1 cellular context compared by ENCODE assay signal in the genomic region with DNA sequence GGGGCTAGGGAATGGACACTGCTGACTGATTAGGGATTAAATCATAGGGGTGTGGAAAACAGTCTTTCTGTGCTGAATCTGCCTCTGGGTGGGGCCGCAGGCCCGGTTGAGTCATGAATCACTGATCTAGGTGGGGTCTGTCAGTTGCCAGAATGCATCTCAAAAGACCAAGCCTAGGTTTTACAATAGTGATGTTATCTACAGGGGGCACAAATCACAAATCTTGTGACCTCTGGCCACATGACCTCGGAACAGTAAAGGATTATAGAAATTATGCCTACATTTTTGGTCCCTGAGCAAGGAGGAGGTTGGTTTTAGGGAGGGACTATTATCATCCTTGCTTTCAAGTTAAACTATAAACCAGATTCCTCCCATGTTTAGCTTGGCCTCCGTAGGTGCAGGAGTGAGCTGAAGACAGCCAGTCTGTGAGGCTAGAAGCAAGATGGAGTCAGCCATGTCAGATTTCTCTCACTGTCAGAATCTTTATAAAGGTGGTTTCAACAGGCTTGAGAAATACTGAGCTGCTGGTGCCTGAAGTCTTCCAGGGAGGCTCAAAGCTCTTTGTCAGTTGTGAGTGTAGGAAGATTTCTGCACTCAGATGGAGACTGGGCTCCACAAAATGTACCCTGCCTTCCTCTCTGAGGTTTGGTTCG.
TF ChIP-seq lines count a peak whose summit lies in the region.

No MANE protein-coding gene starts in this region.

TF ChIP-seq in GM23338, 12 proteins besides CTCF, POLR2A, EP300 and RAD21 (continued from another document):
- TF ChIP-seq EZH2phosphoT487 (IDR thresholded peaks at IDR 0.05; ENCODE audit: unreplicated experiment) (no peak), POLR2AphosphoS5 (IDR thresholded peaks at IDR 0.05; ENCODE audit: low read depth) (no peak), JUNB (IDR thresholded peaks at IDR 0.05; ENCODE audit: unreplicated experiment) (no peak), EZH2 (IDR thresholded peaks at IDR 0.05; ENCODE audit: low read depth, unreplicated experiment) (no peak)
